ENCODE assay signal across 22 cellular contexts in genomic region chr2:151009437-151010175, GRCh38.
DNase-seq lines count a peak whose midpoint lies in the region; ATAC-seq, FAIRE-seq and TF ChIP-seq lines count a peak whose summit lies in the region.
"Had no signal": no experiment of that assay in that cellular context is flagged by ENCODE, and none has a peak within 500 bp of the region (broad histone marks: within the 10 kb centered on the region; RNA-seq: fewer than 3 reads in every experiment).

No MANE protein-coding gene starts in this region.

- H3K27me3 ChIP-seq in H9 (ENCODE audit: insufficient read depth, low read length) (no peaks in the 10 kb centered on the region), H1 (replicated peaks in 1 of 4; ENCODE audit: control insufficient read depth in 3 of 4, extremely low read depth in 1 of 4, insufficient read depth in 3 of 4, low read length in 3 of 4) (no peaks in the 10 kb centered on the region), pancreas (no peaks in the 10 kb centered on the region)

- no peak overlapping the region for H2BK20ac ChIP-seq in H9 (ENCODE audit: low read depth, low read length, poor library complexity, severe bottlenecking)
- no peak overlapping the region for H2BK20ac ChIP-seq in H1 (ENCODE audit: low read length)

- H4K20me1 ChIP-seq in H9 (ENCODE audit: control insufficient read depth, insufficient read depth, insufficient read length) (no peaks in the 10 kb centered on the region), H1 (replicated peaks in 1 of 2; ENCODE audit: control insufficient read depth in 1 of 2, insufficient read depth in 2 of 2, low read length in 2 of 2) (no peaks in the 10 kb centered on the region)

- H3K4me1 Mint-ChIP-seq in H9 (peaks cover 2 to 6% of the 10 kb centered on the region in 2 experiments; a peak in 2 of 4 replicates), progenitor cell of endocrine pancreas (ENCODE audit: low read depth) (no peaks in the 10 kb centered on the region)
- no peaks in the 10 kb centered on the region for H3K4me1 Mint-ChIP-seq in activated T-cell treated with anti-CD3 and anti-CD28 coated beads, Interleukin-2, amount 50 U/mL, for 4 hours (ENCODE audit: low read depth)
- H3K4me1 Mint-ChIP-seq: CD8-positive, alpha-beta memory T cell had no signal

- H3K4me2 ChIP-seq in H9 (ENCODE audit: insufficient read depth, insufficient read length, low read length) (no peak overlapping the region), H1 (ENCODE audit: insufficient read depth in 1 of 2, low read depth in 2 of 2, low read length in 2 of 2) (no peak overlapping the region)
- H3K4me2 ChIP-seq: SK-N-SH had no signal

- H2BK12ac ChIP-seq in H9 (ENCODE audit: insufficient read length, low read depth, low read length) (no peak overlapping the region), H1 (ENCODE audit: low read depth, low read length) (no peak overlapping the region)

- POLR2A ChIA-PET in H1 (lab: Charles Lee; ENCODE audit: partially characterized antibody) = no interaction called here

- H3K36me3 ChIP-seq in H1 (ENCODE audit: control insufficient read depth in 2 of 4, insufficient read depth in 4 of 4, low read length in 3 of 4) (no peaks in the 10 kb centered on the region), pancreas (no peaks in the 10 kb centered on the region)

- H3K36me3 Mint-ChIP-seq in H9 (ENCODE audit: insufficient read depth in 1 of 3, low read depth in 3 of 3) (0 out of 7 replicates have a peak, but pooled peaks cover 0 to 4% (median 0%) of the 10 kb centered on the region in 3 experiments), progenitor cell of endocrine pancreas (ENCODE audit: insufficient read depth) (no peaks in the 10 kb centered on the region)
- no peaks in the 10 kb centered on the region for H3K36me3 Mint-ChIP-seq in activated T-cell treated with anti-CD3 and anti-CD28 coated beads, Interleukin-2, amount 50 U/mL, for 4 hours (ENCODE audit: insufficient read depth)
- H3K36me3 Mint-ChIP-seq: CD8-positive, alpha-beta memory T cell had no signal

- H3K9ac ChIP-seq in H9 (ENCODE audit: extremely low read depth, insufficient read length, low read length) = no peak overlapping the region
- no peak overlapping the region for H3K9ac ChIP-seq in H1 (replicated peaks in 1 of 4; ENCODE audit: extremely low read depth in 1 of 4, low read depth in 3 of 4, low read length in 3 of 4)
- H3K9ac ChIP-seq: SK-N-SH had no signal

- intact Hi-C loops in pancreas (cut with DNase I) = no loop called here

- H3K27ac ChIP-seq in H9 (ENCODE audit: insufficient read length, low read depth, low read length) (no peak overlapping the region), H1 (ENCODE audit: low read depth, low read length) (no peak overlapping the region), pancreas (no peak overlapping the region)
- H3K27ac ChIP-seq: HL-60 had no signal

- no peaks in the 10 kb centered on the region for H3K23me2 ChIP-seq in H9 (ENCODE audit: insufficient read length, low read depth, low read length, poor library complexity, severe bottlenecking)
- no peaks in the 10 kb centered on the region for H3K23me2 ChIP-seq in H1 (ENCODE audit: low read depth, low read length)

- H3K56ac ChIP-seq in H9 (ENCODE audit: insufficient read length, low read depth, low read length) (no peak overlapping the region), H1 (replicated peaks; ENCODE audit: insufficient read length, low read depth, low read length) (no peak overlapping the region)

- CTCF ChIA-PET in H1 (lab: Charles Lee; ENCODE audit: partially characterized antibody) = interaction anchor here (1.1 kb wide), 1 partner anchor 9 kb away, joined by 4 read pairs; no protein-coding TSS in a partner anchor

- H3K4me1 ChIP-seq in H9 (ENCODE audit: insufficient read depth, low read length) (no peaks in the 10 kb centered on the region), H1 (replicated peaks in 1 of 4; ENCODE audit: control insufficient read depth in 3 of 4, insufficient read depth in 4 of 4, low read length in 3 of 4) (no peaks in the 10 kb centered on the region), pancreas (no peaks in the 10 kb centered on the region)

- H3K9me3 ChIP-seq in H9 (ENCODE audit: control insufficient read depth, low read depth, low read length) (no peaks in the 10 kb centered on the region), H1 (ENCODE audit: insufficient read depth in 2 of 2, low read depth in 1 of 2, low read length in 1 of 2) (no peaks in the 10 kb centered on the region), pancreas (no peaks in the 10 kb centered on the region)
- H3K9me3 ChIP-seq: SK-N-SH had no signal

- H3T11ph ChIP-seq in H9 (ENCODE audit: low read length) = no peak overlapping the region

- H4K8ac ChIP-seq in H9 (replicated peaks; ENCODE audit: insufficient read length, low read depth, low read length) = peak overlapping the region; percentile 95
- H4K8ac ChIP-seq in H1 (ENCODE audit: extremely low read depth, insufficient read depth, low read length) = no peak overlapping the region

- H4K91ac ChIP-seq in H9 (ENCODE audit: insufficient read length, low read depth, low read length) = no peak overlapping the region
- H4K91ac ChIP-seq in H1 (replicated peaks; ENCODE audit: insufficient read length, low read length) = no peak overlapping the region

- no peak overlapping the region for H2BK120ac ChIP-seq in H9 (ENCODE audit: low read depth, low read length, poor library complexity, severe bottlenecking)
- no peak overlapping the region for H2BK120ac ChIP-seq in H1 (replicated peaks; ENCODE audit: low read depth, low read length)

- no peak overlapping the region for H3K14ac ChIP-seq in H9 (ENCODE audit: insufficient read depth, low read length)
- H3K14ac ChIP-seq in H1 (ENCODE audit: insufficient read length) = no peak overlapping the region

- no peaks in the 10 kb centered on the region for H3K27me3 Mint-ChIP-seq in H9 (ENCODE audit: low read depth)
- H3K27me3 Mint-ChIP-seq in progenitor cell of endocrine pancreas = no peaks in the 10 kb centered on the region
- no peaks in the 10 kb centered on the region for H3K27me3 Mint-ChIP-seq in activated T-cell treated with anti-CD3 and anti-CD28 coated beads, Interleukin-2, amount 50 U/mL, for 4 hours (ENCODE audit: low read depth)
- H3K27me3 Mint-ChIP-seq: CD8-positive, alpha-beta memory T cell had no signal

- no peak for DNase-seq in H9
- no peak for DNase-seq in H1 (ENCODE audit: low read depth in 1 of 2, low spot score in 2 of 2)
- DNase-seq in pancreas = no peak
- DNase-seq in progenitor cell of endocrine pancreas (ENCODE audit: low spot score, unreplicated experiment) = no peak
- DNase-seq in DMS153 (lab: John Stamatoyannopoulos, UW) = no peak
- DNase-seq in dermis blood vessel endothelial cell = no peak
- no peak for DNase-seq in activated T-cell treated with anti-CD3 and anti-CD28 coated beads, Interleukin-2, amount 50 U/mL, for 4 hours
- DNase-seq: C1 segment of cervical spinal cord; CD8-positive, alpha-beta memory T cell; DMS 273 treated with DMSO at 0.1 percent for 48 hours; DMS79 treated with DMSO at 0.1 percent for 48 hours; GF-D8; NCI-H1092 treated with DMSO at 0.1 percent for 48 hours; NCI-H146; NCI-H1930; NCI-H2107; NCI-H524; NCI-H748 treated with DMSO at 0.1 percent for 48 hours; PC-3; SK-N-SH; SW 1271 had no signal

- H4K5ac ChIP-seq in H9 (ENCODE audit: insufficient read length, low read depth, low read length) (no peak overlapping the region), H1 (ENCODE audit: insufficient read length, low read depth, low read length) (no peak overlapping the region)

- H3K18ac ChIP-seq in H9 (ENCODE audit: insufficient read length, low read depth, low read length) (no peak overlapping the region), H1 (ENCODE audit: extremely low read depth, low read length) (no peak overlapping the region)

- FAIRE-seq in H1 (lab: Jason Lieb, UNC) (no peak), pancreas (lab: Jason Lieb, UNC) (no peak)

- H2AK5ac ChIP-seq in H9 (ENCODE audit: insufficient read length, low read length) = no peak overlapping the region
- no peak overlapping the region for H2AK5ac ChIP-seq in H1 (ENCODE audit: low read depth, low read length)

- H3K4me3 ChIP-seq in H1 (ENCODE audit: extremely low read depth in 1 of 4, insufficient read depth in 2 of 4, low read depth in 3 of 4, low read length in 4 of 4) (no peak overlapping the region), pancreas (no peak overlapping the region)

- H3K79me1 ChIP-seq in H9 (ENCODE audit: insufficient read depth, low read depth, low read length, poor library complexity, severe bottlenecking) = no peaks in the 10 kb centered on the region
- no peaks in the 10 kb centered on the region for H3K79me1 ChIP-seq in H1 (ENCODE audit: low read depth, low read length)

- no peak for TF ChIP-seq POLR2A in H1 (IDR thresholded peaks at IDR 0.05; ENCODE audit: control extremely low read depth in 1 of 2, low read depth in 2 of 2, low read length in 2 of 2)

- no peak for TF ChIP-seq EP300 in H1 (IDR thresholded peaks at IDR 0.05; ENCODE audit: borderline replicate concordance in 1 of 2, low read depth in 2 of 2, low read length in 2 of 2)

- no peaks in the 10 kb centered on the region for H3K9me3 Mint-ChIP-seq in H9
- no peaks in the 10 kb centered on the region for H3K9me3 Mint-ChIP-seq in progenitor cell of endocrine pancreas (ENCODE audit: low read depth)
- H3K9me3 Mint-ChIP-seq in activated T-cell treated with anti-CD3 and anti-CD28 coated beads, Interleukin-2, amount 50 U/mL, for 4 hours = no peaks in the 10 kb centered on the region
- H3K9me3 Mint-ChIP-seq: CD8-positive, alpha-beta memory T cell had no signal

- no peak overlapping the region for H3K23ac ChIP-seq in H9 (ENCODE audit: insufficient read length, low read depth, low read length)
- no peak overlapping the region for H3K23ac ChIP-seq in H1 (ENCODE audit: insufficient read length)

- H3K4me3 Mint-ChIP-seq in H9 = no peak overlapping the region
- H3K4me3 Mint-ChIP-seq in progenitor cell of endocrine pancreas (ENCODE audit: low read depth) = no peak overlapping the region
- no peak overlapping the region for H3K4me3 Mint-ChIP-seq in activated T-cell treated with anti-CD3 and anti-CD28 coated beads, Interleukin-2, amount 50 U/mL, for 4 hours
- H3K4me3 Mint-ChIP-seq: CD8-positive, alpha-beta memory T cell had no signal

- TF ChIP-seq RAD21 in H1 (IDR thresholded peaks at IDR 0.05 in 1 of 2, conservative IDR thresholded peaks at IDR 0.05 in 1 of 2; ENCODE audit: low read depth in 2 of 2, low read length in 2 of 2) = no peak

- H2BK5ac ChIP-seq in H9 (ENCODE audit: insufficient read length, low read length) (no peak overlapping the region), H1 (ENCODE audit: low read depth, low read length) (no peak overlapping the region)

- H2AFZ ChIP-seq in H9 (ENCODE audit: low read length) (no peak overlapping the region), H1 (ENCODE audit: low read length) (0 out of 2 replicates have a peak overlapping the region, but pooled peaks have one; percentile 51)

- TF ChIP-seq CTCF in H9 (conservative IDR thresholded peaks at IDR 0.05) (no peak), H1 (IDR thresholded peaks at IDR 0.05; ENCODE audit: control extremely low read depth in 1 of 3, insufficient read depth in 1 of 3, low read depth in 1 of 3, low read length in 3 of 3) (no peak), pancreas (IDR thresholded peaks at IDR 0.05) (no peak), progenitor cell of endocrine pancreas (IDR thresholded peaks at IDR 0.05; ENCODE audit: unreplicated experiment) (no peak)

- H2BK15ac ChIP-seq in H9 (ENCODE audit: low read depth, low read length) (no peak overlapping the region), H1 (ENCODE audit: low read length) (no peak overlapping the region)

- peak; percentile 41 to 72 (median 51) for ATAC-seq in pancreas
- ATAC-seq in activated T-cell treated with anti-CD3 and anti-CD28 coated beads, Interleukin-2, amount 50 U/mL, for 4 hours = no peak
- ATAC-seq: PC-3 had no signal

- H3K4ac ChIP-seq in H9 (ENCODE audit: low read depth, low read length) (no peak overlapping the region), H1 (replicated peaks; ENCODE audit: insufficient read length, low read depth, low read length) (no peak overlapping the region)

- no peaks in the 10 kb centered on the region for H3K79me2 ChIP-seq in H9 (ENCODE audit: insufficient read depth, low read length)
- H3K79me2 ChIP-seq in H1 (ENCODE audit: control insufficient read depth in 1 of 2, insufficient read depth in 2 of 2, low read length in 2 of 2) = no peaks in the 10 kb centered on the region

- no CpG with 5 or more reads among the region's 6 CpGs for WGBS in H9 (ENCODE audit: extremely low coverage, insufficient read length, low lambda C conversion rate)
- 96% methylated on average over 5 of the region's 6 CpGs; no CpG with 5 or more reads in 1 of the 2 experiments for WGBS in H1 (ENCODE audit: extremely low coverage in 1 of 2, insufficient coverage in 1 of 2, insufficient read length in 1 of 2, insufficient replicate concordance in 2 of 2, low coverage in 1 of 2, low lambda C conversion rate in 2 of 2, missing lambda C conversion rate in 1 of 2), 2 experiments
- WGBS in pancreas, 2 donors = 49 to 64% methylated on average over 6 of the region's 6 CpGs

- H3K27ac Mint-ChIP-seq in H9 (no peak overlapping the region), progenitor cell of endocrine pancreas (no peak overlapping the region)
- H3K27ac Mint-ChIP-seq: CD8-positive, alpha-beta memory T cell had no signal

Comparison
In these comparisons a context has a peak if more than half of its experiments do, and no peak if none do; other contexts are left out.
1. ATAC-seq: peak in pancreas (4 of 4); none in activated T-cell treated with anti-CD3 and anti-CD28 coated beads, Interleukin-2, amount 50 U/mL, for 4 hours (0 of 2).